Comparison of ENCODE assay signal across 15 cellular contexts in the genomic region with DNA sequence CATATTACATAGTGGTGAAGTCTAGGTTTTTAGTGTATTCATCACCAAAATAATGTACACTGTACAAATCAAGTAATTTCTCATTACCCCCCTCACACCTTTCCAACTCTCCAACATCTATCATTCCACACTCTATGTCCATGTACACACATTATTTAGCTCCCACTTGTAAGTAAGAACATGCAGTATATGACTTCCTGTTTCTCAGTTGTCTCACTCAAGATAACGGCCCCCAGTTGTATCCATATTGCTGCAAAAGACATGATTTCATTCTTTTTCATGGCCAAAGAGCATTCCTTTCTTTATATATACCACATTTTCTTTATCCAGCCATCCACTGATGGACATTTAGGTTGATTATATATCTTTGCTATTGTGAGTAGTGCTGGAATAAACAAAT.
DNase-seq lines count a peak whose midpoint lies in the region; ATAC-seq, FAIRE-seq and TF ChIP-seq lines count a peak whose summit lies in the region.
"Had no signal": no experiment of that assay in that cellular context is flagged by ENCODE, and none has a peak within 500 bp of the region (broad histone marks: within the 10 kb centered on the region; RNA-seq: fewer than 3 reads in every experiment).

No MANE protein-coding gene starts in this region.

- H3K4me3 Mint-ChIP-seq in astrocyte (ENCODE audit: unreplicated experiment): no peak overlapping the region
- H3K4me3 Mint-ChIP-seq: B cell; CD4-positive, alpha-beta T cell had no signal

- no TSS peak for BruUV-seq in PC-3 (replicated peaks; lab: Mats Ljungman, UMichigan)

- H3K36me3 Mint-ChIP-seq in astrocyte (ENCODE audit: low read depth, unreplicated experiment): peaks cover 2% of the 10 kb centered on the region

- H3K79me2 ChIP-seq in PC-3 (ENCODE audit: low read length) (no peaks in the 10 kb centered on the region), astrocyte (ENCODE audit: insufficient read depth, low read length) (no peaks in the 10 kb centered on the region)

- H3F3A ChIP-seq in PC-3 (ENCODE audit: low read length, unreplicated experiment): no peaks in the 10 kb centered on the region

- TF ChIP-seq EP300 in tibial nerve (IDR thresholded peaks at IDR 0.05): no peak

- H3K9me3 Mint-ChIP-seq in astrocyte (ENCODE audit: unreplicated experiment): no peaks in the 10 kb centered on the region
- H3K9me3 Mint-ChIP-seq: CD4-positive, alpha-beta T cell had no signal

- H3K4me2 ChIP-seq in PC-3 (ENCODE audit: low read length): 0 out of 2 replicates have a peak overlapping the region, but pooled peaks have one; percentile 48
- no peak overlapping the region for H3K4me2 ChIP-seq in astrocyte (ENCODE audit: low read length)
- H3K4me2 ChIP-seq: BLaER1 treated with 17β-estradiol and CSF1 and Interleukin-3, amounts not matched to agents 10 nM and 100 nM had no signal

- H3K27ac Mint-ChIP-seq in astrocyte (ENCODE audit: unreplicated experiment): no peak overlapping the region
- H3K27ac Mint-ChIP-seq: B cell; CD4-positive, alpha-beta T cell had no signal

- H3K27me3 ChIP-seq in PC-3 (ENCODE audit: low read length): no peaks in the 10 kb centered on the region
- H3K27me3 ChIP-seq in astrocyte (ENCODE audit: insufficient read depth, low read length): no peaks in the 10 kb centered on the region
- H3K27me3 ChIP-seq in tibial nerve: no peaks in the 10 kb centered on the region
- H3K27me3 ChIP-seq: BLaER1 treated with 17β-estradiol and CSF1 and Interleukin-3, amounts not matched to agents 10 nM and 100 nM had no signal

- H4K20me1 ChIP-seq in PC-3 (ENCODE audit: low read length): no peaks in the 10 kb centered on the region
- no peaks in the 10 kb centered on the region for H4K20me1 ChIP-seq in astrocyte (ENCODE audit: insufficient read depth, low read length)
- H4K20me1 ChIP-seq: BLaER1 treated with 17β-estradiol and CSF1 and Interleukin-3, amounts not matched to agents 10 nM and 100 nM had no signal

- ATAC-seq in PC-3: no peak
- no peak for ATAC-seq in HG03342 (IDR thresholded peaks at IDR 0.05; ENCODE audit: unreplicated experiment)

- no peak for TF ChIP-seq POLR2A in tibial nerve (IDR thresholded peaks at IDR 0.05)

- H3K4me1 Mint-ChIP-seq in astrocyte (ENCODE audit: low read depth, unreplicated experiment): peaks cover 6% of the 10 kb centered on the region
- H3K4me1 Mint-ChIP-seq: B cell had no signal

- POLR2A ChIA-PET in PC-3 (lab: Charles Lee; ENCODE audit: unreplicated experiment): no interaction called here

- no peaks in the 10 kb centered on the region for H3K27me3 Mint-ChIP-seq in astrocyte (ENCODE audit: low read depth, unreplicated experiment)
- H3K27me3 Mint-ChIP-seq: B cell; CD4-positive, alpha-beta T cell had no signal

- H3K9ac ChIP-seq in PC-3 (ENCODE audit: low read length): no peak overlapping the region
- H3K9ac ChIP-seq in astrocyte (ENCODE audit: low read length): no peak overlapping the region
- H3K9ac ChIP-seq: BLaER1 treated with 17β-estradiol and CSF1 and Interleukin-3, amounts not matched to agents 10 nM and 100 nM had no signal

- H3K4me3 ChIP-seq in PC-3 (ENCODE audit: low read length) (no peak overlapping the region), astrocyte (ENCODE audit: insufficient read depth, low read depth, low read length) (no peak overlapping the region), fibroblast of mammary gland (ENCODE audit: control insufficient read depth, low read depth, low read length) (no peak overlapping the region), tibial nerve (no peak overlapping the region)
- H3K4me3 ChIP-seq: BLaER1 treated with 17β-estradiol and CSF1 and Interleukin-3, amounts not matched to agents 10 nM and 100 nM; HAP-1 had no signal

- H3K9me2 ChIP-seq in PC-3 (replicated peaks; ENCODE audit: low read length): no peaks in the 10 kb centered on the region

- peak; percentile 5 for FAIRE-seq in astrocyte (lab: Jason Lieb, UNC)
- FAIRE-seq: G401.6, GM12891 had no signal

- no peak for TF ChIP-seq CTCF in PC-3 (conservative IDR thresholded peaks at IDR 0.05; ENCODE audit: low read depth, low read length)
- no peak for TF ChIP-seq CTCF in astrocyte (IDR thresholded peaks at IDR 0.05; ENCODE audit: insufficient read depth, low read depth, low read length)
- TF ChIP-seq CTCF in fibroblast of mammary gland (conservative IDR thresholded peaks at IDR 0.05; ENCODE audit: control insufficient read depth, insufficient read depth, low read depth, low read length): no peak
- no peak for TF ChIP-seq CTCF in tibial nerve (IDR thresholded peaks at IDR 0.05)

- no peak for DNase-seq in PC-3
- DNase-seq in astrocyte (ENCODE audit: low read depth): no peak
- DNase-seq in fibroblast of mammary gland (ENCODE audit: low read depth): peak; percentile 16
- DNase-seq in tibial nerve (ENCODE audit: low spot score in 2 of 2): no peak
- DNase-seq in C1 segment of cervical spinal cord (lab: John Stamatoyannopoulos, UW): no peak
- no peak for DNase-seq in SIG-M5 treated with dmso at 0.1 percent for 504 hours (lab: John Stamatoyannopoulos, UW; ENCODE audit: unreplicated experiment)
- DNase-seq: Caco-2; CD4-positive, alpha-beta T cell had no signal

- intact Hi-C loops in PC-3 (cut with micrococcal nuclease): loop anchor here (2.0 to 5.0 kb wide), 3 partner anchors 29 to 117 kb away; no protein-coding TSS in a partner anchor

- H2AFZ ChIP-seq in PC-3 (ENCODE audit: low read length): no peak overlapping the region
- no peak overlapping the region for H2AFZ ChIP-seq in astrocyte (ENCODE audit: low read depth, low read length)

- CTCF ChIA-PET in PC-3 (lab: Charles Lee): no interaction called here

- H3K9me3 ChIP-seq in PC-3 (ENCODE audit: low read length): no peaks in the 10 kb centered on the region
- H3K9me3 ChIP-seq in astrocyte (ENCODE audit: insufficient read depth, low read depth, low read length): no peaks in the 10 kb centered on the region
- no peaks in the 10 kb centered on the region for H3K9me3 ChIP-seq in tibial nerve
- H3K9me3 ChIP-seq: BLaER1 treated with 17β-estradiol and CSF1 and Interleukin-3, amounts not matched to agents 10 nM and 100 nM; Caco-2; HAP-1 had no signal

- H3K36me3 ChIP-seq in PC-3 (ENCODE audit: low read depth, low read length) (no peaks in the 10 kb centered on the region), astrocyte (ENCODE audit: insufficient read depth, low read length) (no peaks in the 10 kb centered on the region), tibial nerve (no peaks in the 10 kb centered on the region)
- H3K36me3 ChIP-seq: BLaER1 treated with 17β-estradiol and CSF1 and Interleukin-3, amounts not matched to agents 10 nM and 100 nM; HAP-1 had no signal

- H3K4me1 ChIP-seq in PC-3 (ENCODE audit: insufficient read depth, low read length) (peaks cover 35% of the 10 kb centered on the region), astrocyte (ENCODE audit: insufficient read depth, low read length) (no peaks in the 10 kb centered on the region), tibial nerve (no peaks in the 10 kb centered on the region)
- H3K4me1 ChIP-seq: BLaER1 treated with 17β-estradiol and CSF1 and Interleukin-3, amounts not matched to agents 10 nM and 100 nM; Caco-2 had no signal

- H3K27ac ChIP-seq in PC-3 (ENCODE audit: low read length): no peak overlapping the region
- H3K27ac ChIP-seq in astrocyte (ENCODE audit: low read depth, low read length): no peak overlapping the region
- no peak overlapping the region for H3K27ac ChIP-seq in tibial nerve
- H3K27ac ChIP-seq: BLaER1 treated with 17β-estradiol and CSF1 and Interleukin-3, amounts not matched to agents 10 nM and 100 nM; HL-60 had no signal

- WGBS in tibial nerve, 2 donors: 89 to 91% methylated on average over 1 of the region's 1 CpG
